ENCODE assay signal across 8 cellular contexts in the genomic region with DNA sequence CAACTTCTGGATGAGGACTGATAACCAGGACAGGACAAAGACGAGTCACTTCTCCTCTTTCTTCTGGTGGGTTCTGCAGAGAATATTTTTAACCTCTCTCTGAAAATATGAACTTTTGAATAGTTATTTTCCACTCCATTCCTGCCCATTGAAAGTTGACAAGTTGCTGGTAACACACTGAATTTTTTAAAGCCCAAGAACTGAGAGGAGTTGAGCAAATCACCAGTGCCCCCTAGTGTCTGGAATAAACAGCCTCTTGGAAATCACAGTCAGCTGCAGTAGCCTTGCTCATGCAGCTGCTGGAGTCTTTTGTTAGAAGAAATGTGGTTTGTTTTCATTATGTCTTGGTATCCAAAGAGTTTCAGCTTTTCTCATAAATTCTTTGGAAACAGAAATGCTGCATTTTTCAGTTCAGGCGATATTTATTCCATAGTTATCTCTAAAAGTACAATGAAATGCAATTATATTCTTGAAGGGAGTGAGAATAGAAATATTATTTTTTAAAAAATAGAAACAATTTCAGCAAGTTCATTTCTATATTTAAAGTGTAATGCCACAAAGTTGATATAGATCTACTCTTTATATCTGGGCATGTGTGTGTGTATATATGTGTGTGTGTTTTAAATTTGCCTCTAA.
DNase-seq lines count a peak whose midpoint lies in the region; ATAC-seq and TF ChIP-seq lines count a peak whose summit lies in the region.

No MANE protein-coding gene starts in this region.

- no peak overlapping the region for H3K14ac ChIP-seq in trophoblast cell (ENCODE audit: low read length)

- no peak overlapping the region for H3K23ac ChIP-seq in trophoblast cell (ENCODE audit: low read length)

- H3K18ac ChIP-seq in trophoblast cell (ENCODE audit: low read length): no peak overlapping the region

- DNase-seq in DND-41 (peak; percentile 76), M059J (ENCODE audit: low read depth) (peak; percentile 88), SHP77 treated with DMSO at 0.1 percent for 48 hours (lab: John Stamatoyannopoulos, UW) (peak; percentile 57), germinal center (ENCODE audit: low spot score) (peak; percentile 7), trophoblast cell (peak; percentile 66 to 94), upper lobe of left lung (peak in 1 of 2 donors; percentile 42)
- peak; percentile 77 for DNase-seq in activated effector memory CD4-positive, alpha-beta T cell treated with anti-CD3 and anti-CD28 coated beads, Interleukin-2, amount 50 U/mL, for 16 hours

- H3K4me3 ChIP-seq in DND-41 (ENCODE audit: low read depth in 1 of 2, low read length in 2 of 2): no peak overlapping the region
- no peak overlapping the region for H3K4me3 ChIP-seq in trophoblast cell (ENCODE audit: low read depth, low read length)
- no peak overlapping the region for H3K4me3 ChIP-seq in upper lobe of left lung

- no peaks in the 10 kb centered on the region; the same call in 1 of the 2 replicates for H3K4me1 ChIP-seq in DND-41 (ENCODE audit: insufficient read depth, low read length)
- H3K4me1 ChIP-seq in trophoblast cell (ENCODE audit: control insufficient read depth in 1 of 2, insufficient read depth in 2 of 2, low read length in 2 of 2): peaks cover 0 to 2% of the 10 kb centered on the region in 2 experiments
- H3K4me1 ChIP-seq in upper lobe of left lung: peaks cover 0 to 3% (median 0%) of the 10 kb centered on the region in 4 donors

- H3K36me3 ChIP-seq in DND-41 (ENCODE audit: insufficient read depth, low read length) (no peaks in the 10 kb centered on the region), trophoblast cell (ENCODE audit: control insufficient read depth in 1 of 2, insufficient read depth in 2 of 2, low read length in 2 of 2) (no peaks in the 10 kb centered on the region), upper lobe of left lung (no peaks in the 10 kb centered on the region)

- no peak for TF ChIP-seq EP300 in upper lobe of left lung (IDR thresholded peaks at IDR 0.05)

- no peak overlapping the region for H2BK120ac ChIP-seq in trophoblast cell (ENCODE audit: insufficient read depth, low read length, poor library complexity)

- no peak overlapping the region for H3K4me2 ChIP-seq in DND-41 (ENCODE audit: insufficient read depth, low read length)
- no peak overlapping the region for H3K4me2 ChIP-seq in trophoblast cell (ENCODE audit: low read length)

- H2BK5ac ChIP-seq in trophoblast cell (ENCODE audit: low read depth, low read length, poor library complexity): no peak overlapping the region

- H4K12ac ChIP-seq in trophoblast cell (ENCODE audit: low read depth, low read length): no peak overlapping the region

- H2AFZ ChIP-seq in DND-41 (ENCODE audit: low read depth, low read length) (no peak overlapping the region), trophoblast cell (ENCODE audit: insufficient read depth, low read length, poor library complexity) (no peak overlapping the region)

- no peak overlapping the region for H3K9ac ChIP-seq in DND-41 (ENCODE audit: low read depth, low read length)
- no peak overlapping the region for H3K9ac ChIP-seq in trophoblast cell (ENCODE audit: low read length)

- H3K9me3 ChIP-seq in DND-41 (ENCODE audit: insufficient read depth, low read length, severe bottlenecking) (peaks cover 10% of the 10 kb centered on the region), trophoblast cell (ENCODE audit: insufficient read depth, low read depth, low read length) (no peaks in the 10 kb centered on the region), upper lobe of left lung (peaks cover 0 to 5% (median 0%) of the 10 kb centered on the region in 4 donors)

- no peaks in the 10 kb centered on the region for H4K20me1 ChIP-seq in DND-41 (ENCODE audit: insufficient read depth, low read length)

- no peaks in the 10 kb centered on the region for H3K79me1 ChIP-seq in trophoblast cell (ENCODE audit: low read length)

- no peaks in the 10 kb centered on the region for H3K79me2 ChIP-seq in DND-41 (ENCODE audit: insufficient read depth, low read length)
- H3K79me2 ChIP-seq in trophoblast cell (ENCODE audit: control insufficient read depth, insufficient read depth, low read length, poor library complexity): no peaks in the 10 kb centered on the region

- no CpG with 5 or more reads among the region's 2 CpGs for WGBS in trophoblast cell (ENCODE audit: extremely low coverage, insufficient coverage, insufficient read length)
- 24 to 30% methylated on average over 2 of the region's 2 CpGs for WGBS in upper lobe of left lung, 2 donors

- H3K27me3 ChIP-seq in DND-41 (ENCODE audit: insufficient read depth, low read length, poor library complexity) (no peaks in the 10 kb centered on the region), trophoblast cell (ENCODE audit: insufficient read depth, low read length) (no peaks in the 10 kb centered on the region), upper lobe of left lung (no peaks in the 10 kb centered on the region)

- H2BK12ac ChIP-seq in trophoblast cell (ENCODE audit: low read length): no peak overlapping the region

- ATAC-seq in DND-41 (ENCODE audit: insufficient read depth, low read depth) (peak; percentile 90), GM21825 (IDR thresholded peaks at IDR 0.05; ENCODE audit: unreplicated experiment) (peak; percentile 85), upper lobe of left lung (ENCODE audit: low FRiP score in 2 of 2) (peak; percentile 73 to 94)

- H4K8ac ChIP-seq in trophoblast cell (ENCODE audit: low read depth, low read length): no peak overlapping the region

- H3K4ac ChIP-seq in trophoblast cell (ENCODE audit: low read depth, low read length): no peak overlapping the region

- H3K27ac ChIP-seq in DND-41 (ENCODE audit: low read length) (no peak overlapping the region), trophoblast cell (ENCODE audit: low read depth, low read length) (no peak overlapping the region), upper lobe of left lung (no peak overlapping the region)

- no peak for TF ChIP-seq POLR2A in upper lobe of left lung (IDR thresholded peaks at IDR 0.05)

- TF ChIP-seq CTCF in DND-41 (IDR thresholded peaks at IDR 0.05; ENCODE audit: borderline replicate concordance, extremely low read depth, low read length, poor library complexity, severe bottlenecking) (peak; percentile 92), upper lobe of left lung (IDR thresholded peaks at IDR 0.05) (peak; percentile 55 to 85 (median 79))

- no peak overlapping the region for H4K91ac ChIP-seq in trophoblast cell (ENCODE audit: low read depth, low read length)

- H2AK5ac ChIP-seq in trophoblast cell (ENCODE audit: low read length): no peak overlapping the region
